In genomic region chr7:3301472-3301778, GRCh38 we compare ENCODE assay signal across 8 cellular contexts. TPM values are rescaled to one million over a fixed set of nuclear protein-coding genes. Genes with fewer than 3 reads are reported as not detected.
DNase-seq lines count a peak whose midpoint lies in the region; ATAC-seq and TF ChIP-seq lines count a peak whose summit lies in the region.

No MANE protein-coding gene starts in this region.

- H3K27ac ChIP-seq in ectodermal cell (ENCODE audit: insufficient read depth, low read depth, low read length, poor library complexity, severe bottlenecking) (no peak overlapping the region), spleen (peak overlapping the region in 4 of 8 donors; percentile 41 to 82 (median 64))

- H3K4me1 ChIP-seq in ectodermal cell (ENCODE audit: control insufficient read depth, insufficient read depth, low read length) (no peaks in the 10 kb centered on the region), spleen (peaks cover 5 to 27% (median 18%) of the 10 kb centered on the region in 6 donors)

- H3K4me3 ChIP-seq in ectodermal cell (ENCODE audit: insufficient read depth, low read depth, low read length), result peak overlapping the region; percentile 43
- H3K4me3 ChIP-seq in spleen, result peak overlapping the region in 7 of 8 donors; percentile 46 to 79 (median 57)

- no peak for TF ChIP-seq POLR2A in spleen (IDR thresholded peaks at IDR 0.05)

- in situ Hi-C loops in G401 (cut with HindIII; ENCODE audit: low sequenced_read_pairs), result no loop called here

- DNase-seq in spleen (no peak), NCI-H2029 treated with DMSO at 0.1 percent for 48 hours (lab: John Stamatoyannopoulos, UW) (no peak), G401 (ENCODE audit: low spot score) (no peak), NOMO-1 treated with DMSO at 0.1 percent for 48 hours (lab: John Stamatoyannopoulos, UW; ENCODE audit: unreplicated experiment) (no peak), retina (no peak)

- peaks cover 39% of the 10 kb centered on the region for H3K27me3 ChIP-seq in ectodermal cell (ENCODE audit: control insufficient read depth, insufficient read depth, low read length, poor library complexity, severe bottlenecking)
- H3K27me3 ChIP-seq in spleen (replicated peaks in 1 of 7), result peaks cover 0 to 42% (median 10%) of the 10 kb centered on the region in 7 donors

- WGBS in ectodermal cell, 2 experiments, result 0% methylated on average over 63 of the region's 63 CpGs
- WGBS in spleen, 5 donors, result 0 to 1% (median 0%) methylated on average over 1 to 63 of the region's 63 CpGs

- intact Hi-C loops in spleen (cut with DNase I; ENCODE audit: low total_unique reads), result loop anchor here (10.0 kb wide), 1 partner anchor 593 kb away; no protein-coding TSS in a partner anchor

- H3K9me3 ChIP-seq in ectodermal cell (ENCODE audit: control insufficient read depth, low read length) (no peaks in the 10 kb centered on the region), spleen (no peaks in the 10 kb centered on the region)

- H3K36me3 ChIP-seq in ectodermal cell (ENCODE audit: control insufficient read depth, insufficient read depth, low read length) (no peaks in the 10 kb centered on the region), spleen (no peaks in the 10 kb centered on the region)

- ATAC-seq in GM19455 (IDR thresholded peaks at IDR 0.05; ENCODE audit: unreplicated experiment) (peak; percentile 39), HG03097 (IDR thresholded peaks at IDR 0.05; ENCODE audit: low FRiP score, unreplicated experiment) (peak; percentile 6)

- no peak for TF ChIP-seq CTCF in spleen (IDR thresholded peaks at IDR 0.05 in 8 of 11, conservative IDR thresholded peaks at IDR 0.05 in 3 of 11)

RNA-seq across cellular contexts. Expression of gene SDK1, which starts 0.4 kb away (rescaled TPM):
- polyA plus RNA-seq in ectodermal cell (2013, experiment 1 of 4), result 4.2 TPM
- 6.2 TPM for polyA plus RNA-seq in ectodermal cell (2013, experiment 2 of 4)
- polyA plus RNA-seq in ectodermal cell (2013, experiment 3 of 4), result 3.6 TPM
- 4.1 TPM for polyA plus RNA-seq in ectodermal cell (2013, experiment 4 of 4)
- 10 to 100 TPM; 29.2 to 54.1 (median 39.0) TPM for total RNA-seq in spleen
- polyA plus RNA-seq in spleen, result 1 to 10 TPM; 3.2 to 4.5 (median 3.7) TPM
- total RNA-seq in G401 (2014; rRNA removed; shearing (Covaris generic)), result not detected in 2 replicates

Comparison
In these comparisons a context has a peak if more than half of its experiments do, and no peak if none do; other contexts are left out.
1. RNA of gene SDK1, which starts 0.4 kb away (total RNA-seq): 29.2 to 54.1 TPM in spleen; not detected in G401; every median in the first group is over 10 times any median in the second.